In genomic region chr15:74180689-74181602, GRCh38 we compare ENCODE assay signal across 1 cellular context.
A peak's percentile ranks its signal among the peaks of the same experiment; 100 is the strongest.
TF ChIP-seq lines count a peak whose summit lies in the region.

No MANE protein-coding gene starts in this region.

TF ChIP-seq in K562, 482 proteins besides CTCF, POLR2A, EP300 and RAD21:
- TF ChIP-seq USF2 (CRISPR knock-in tag; IDR thresholded peaks at IDR 0.05): no peak
- no peak for TF ChIP-seq MTA3 (IDR thresholded peaks at IDR 0.05; ENCODE audit: borderline replicate concordance)
- TF ChIP-seq, protein P1, sequence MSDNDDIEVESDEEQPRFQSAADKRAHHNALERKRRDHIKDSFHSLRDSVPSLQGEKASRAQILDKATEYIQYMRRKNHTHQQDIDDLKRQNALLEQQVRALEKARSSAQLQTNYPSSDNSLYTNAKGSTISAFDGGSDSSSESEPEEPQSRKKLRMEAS (CRISPR knock-in tag; IDR thresholded peaks at IDR 0.05): 0 out of 2 replicates have a peak, but pooled peaks have one; percentile 29
